8 cellular contexts compared by ENCODE assay signal in genomic region chr1:153922838-153923652, GRCh38. TPM values are rescaled to one million over a fixed set of nuclear protein-coding genes. Genes with fewer than 3 reads are reported as not detected.
DNase-seq lines count a peak whose midpoint lies in the region; ATAC-seq, FAIRE-seq and TF ChIP-seq lines count a peak whose summit lies in the region.

Gene GATAD2B (minus strand): TSS chr1:153922972. CDS start chr1:153828347, 94,625 bp downstream.

- H3K27me3 ChIP-seq in astrocyte (ENCODE audit: insufficient read depth, low read length) (no peaks in the 10 kb centered on the region), rectal smooth muscle tissue (ENCODE audit: control insufficient read depth, insufficient read depth, low read length) (no peaks in the 10 kb centered on the region), aorta (ENCODE audit: control insufficient read depth in 1 of 2, insufficient read depth in 2 of 2, low read length in 1 of 2) (no peaks in the 10 kb centered on the region)

- H3K9ac ChIP-seq in astrocyte (ENCODE audit: low read length): peak within 1 kb of the TSS; percentile 85
- H3K9ac ChIP-seq in rectal smooth muscle tissue (ENCODE audit: low read length): peak within 1 kb of the TSS; percentile 92

- H3K27ac ChIP-seq in astrocyte (ENCODE audit: low read depth, low read length) (peak within 1 kb of the TSS; percentile 77), rectal smooth muscle tissue (ENCODE audit: low read depth, low read length) (peak within 1 kb of the TSS; percentile 90), aorta (ENCODE audit: low read depth in 1 of 2, low read length in 2 of 2) (peak within 1 kb of the TSS; percentile 72 to 77)

- peaks cover 41% of the 10 kb centered on the region for H3K79me2 ChIP-seq in astrocyte (ENCODE audit: insufficient read depth, low read length)

- peak within 1 kb of the TSS; percentile 81 for H3K4me3 ChIP-seq in astrocyte (ENCODE audit: insufficient read depth, low read depth, low read length)
- H3K4me3 ChIP-seq in rectal smooth muscle tissue (ENCODE audit: low read length): peak within 1 kb of the TSS; percentile 98
- H3K4me3 ChIP-seq in aorta (ENCODE audit: low read length in 2 of 2): peak within 1 kb of the TSS; percentile 82 to 91

- WGBS in aorta, 2 donors: 0 to 1% methylated on average over 58 to 61 of the region's 61 CpGs

- peak; percentile 99 for DNase-seq in NCI-H1930 (lab: John Stamatoyannopoulos, UW)
- peak; percentile 99 for DNase-seq in T-helper 2 cell treated with Interferon-gamma antibody and Interleukin-4, amounts not matched to agents 5 μg/mL and 100 μg/mL, for 36 hours (ENCODE audit: low spot score)
- peak; percentile 100 for DNase-seq in astrocyte (ENCODE audit: low read depth)
- DNase-seq in hepatic stellate cell (ENCODE audit: low spot score): peak; percentile 99
- DNase-seq in aorta: peak; percentile 100

- peaks cover 17% of the 10 kb centered on the region for H3K36me3 Mint-ChIP-seq in T-helper 2 cell treated with Interferon-gamma antibody and Interleukin-4, amounts not matched to agents 5 μg/mL and 100 μg/mL, for 36 hours (ENCODE audit: low read depth)
- no peaks in the 10 kb centered on the region for H3K36me3 Mint-ChIP-seq in astrocyte (ENCODE audit: low read depth, unreplicated experiment)

- H3K27me3 Mint-ChIP-seq in T-helper 2 cell treated with Interferon-gamma antibody and Interleukin-4, amounts not matched to agents 5 μg/mL and 100 μg/mL, for 36 hours (ENCODE audit: low read depth): no peaks in the 10 kb centered on the region
- no peaks in the 10 kb centered on the region for H3K27me3 Mint-ChIP-seq in astrocyte (ENCODE audit: low read depth, unreplicated experiment)

- H2AFZ ChIP-seq in astrocyte (ENCODE audit: low read depth, low read length): peak within 1 kb of the TSS; percentile 85

- peak within 1 kb of the TSS; percentile 95 for H3K4me3 Mint-ChIP-seq in T-helper 2 cell treated with Interferon-gamma antibody and Interleukin-4, amounts not matched to agents 5 μg/mL and 100 μg/mL, for 36 hours
- H3K4me3 Mint-ChIP-seq in astrocyte (ENCODE audit: unreplicated experiment): peak within 1 kb of the TSS; percentile 95

- FAIRE-seq in astrocyte (lab: Jason Lieb, UNC): no peak

- peaks cover 40% of the 10 kb centered on the region for H4K20me1 ChIP-seq in astrocyte (ENCODE audit: insufficient read depth, low read length)

- ATAC-seq in GM18502 (IDR thresholded peaks at IDR 0.05; ENCODE audit: poor library complexity, unreplicated experiment) (peak; percentile 88), HG02970 (IDR thresholded peaks at IDR 0.05; ENCODE audit: low FRiP score, unreplicated experiment) (peak; percentile 94), aorta (ENCODE audit: low FRiP score) (peak; percentile 98)

- no peak for TF ChIP-seq CTCF in astrocyte (IDR thresholded peaks at IDR 0.05; ENCODE audit: insufficient read depth, low read depth, low read length)

- peak within 1 kb of the TSS; percentile 95 for H3K27ac Mint-ChIP-seq in T-helper 2 cell treated with Interferon-gamma antibody and Interleukin-4, amounts not matched to agents 5 μg/mL and 100 μg/mL, for 36 hours
- H3K27ac Mint-ChIP-seq in astrocyte (ENCODE audit: unreplicated experiment): peak within 1 kb of the TSS; percentile 98

- H3K9me3 ChIP-seq in astrocyte (ENCODE audit: insufficient read depth, low read depth, low read length) (no peaks in the 10 kb centered on the region), aorta (ENCODE audit: control insufficient read depth, low read length) (no peaks in the 10 kb centered on the region)

- intact Hi-C loops in aorta (cut with DNase I): loop anchor here (1.0 to 10.0 kb wide), 3 partner anchors 22 to 64 kb away; partner anchors contain the start of gene RAB13 (in 2 of the 2)

- H3K36me3 ChIP-seq in astrocyte (ENCODE audit: insufficient read depth, low read length) (no peaks in the 10 kb centered on the region), rectal smooth muscle tissue (ENCODE audit: control insufficient read depth, insufficient read depth, low read length) (peaks cover 4% of the 10 kb centered on the region), aorta (ENCODE audit: control insufficient read depth in 1 of 2, insufficient read depth in 2 of 2, low read length in 1 of 2) (no peaks in the 10 kb centered on the region)

- H3K4me1 ChIP-seq in astrocyte (ENCODE audit: insufficient read depth, low read length) (peaks cover 31% of the 10 kb centered on the region), rectal smooth muscle tissue (ENCODE audit: control insufficient read depth, insufficient read depth, low read length) (peaks cover 24% of the 10 kb centered on the region), aorta (ENCODE audit: control insufficient read depth in 1 of 2, insufficient read depth in 2 of 2, low read length in 2 of 2) (peaks cover 0 to 4% of the 10 kb centered on the region in 2 donors)

- peak within 1 kb of the TSS; percentile 92 for H3K4me2 ChIP-seq in astrocyte (ENCODE audit: low read length)

- H3K9me3 Mint-ChIP-seq in T-helper 2 cell treated with Interferon-gamma antibody and Interleukin-4, amounts not matched to agents 5 μg/mL and 100 μg/mL, for 36 hours: no peaks in the 10 kb centered on the region
- no peaks in the 10 kb centered on the region for H3K9me3 Mint-ChIP-seq in astrocyte (ENCODE audit: unreplicated experiment)

- peaks cover 34% of the 10 kb centered on the region for H3K4me1 Mint-ChIP-seq in T-helper 2 cell treated with Interferon-gamma antibody and Interleukin-4, amounts not matched to agents 5 μg/mL and 100 μg/mL, for 36 hours (ENCODE audit: low read depth)
- H3K4me1 Mint-ChIP-seq in astrocyte (ENCODE audit: low read depth, unreplicated experiment): peaks cover 28% of the 10 kb centered on the region

RNA-seq across cellular contexts. Expression of gene GATAD2B, which starts in this region (rescaled TPM):
- 48.4 and 56.9 TPM in 2 replicates for total RNA-seq in astrocyte
- 10 to 100 TPM; 52.3 to 67.8 TPM for total RNA-seq in aorta
- polyA plus RNA-seq in aorta: 1 to 10 TPM; 6.4 to 7.8 TPM

Comparison
In these comparisons a context has a peak if more than half of its experiments do, and no peak if none do; other contexts are left out.
1. Peak in every context shown above with its lines: DNase-seq, ATAC-seq, H3K4me3 ChIP-seq and H3K27ac ChIP-seq.